In the genomic region with DNA sequence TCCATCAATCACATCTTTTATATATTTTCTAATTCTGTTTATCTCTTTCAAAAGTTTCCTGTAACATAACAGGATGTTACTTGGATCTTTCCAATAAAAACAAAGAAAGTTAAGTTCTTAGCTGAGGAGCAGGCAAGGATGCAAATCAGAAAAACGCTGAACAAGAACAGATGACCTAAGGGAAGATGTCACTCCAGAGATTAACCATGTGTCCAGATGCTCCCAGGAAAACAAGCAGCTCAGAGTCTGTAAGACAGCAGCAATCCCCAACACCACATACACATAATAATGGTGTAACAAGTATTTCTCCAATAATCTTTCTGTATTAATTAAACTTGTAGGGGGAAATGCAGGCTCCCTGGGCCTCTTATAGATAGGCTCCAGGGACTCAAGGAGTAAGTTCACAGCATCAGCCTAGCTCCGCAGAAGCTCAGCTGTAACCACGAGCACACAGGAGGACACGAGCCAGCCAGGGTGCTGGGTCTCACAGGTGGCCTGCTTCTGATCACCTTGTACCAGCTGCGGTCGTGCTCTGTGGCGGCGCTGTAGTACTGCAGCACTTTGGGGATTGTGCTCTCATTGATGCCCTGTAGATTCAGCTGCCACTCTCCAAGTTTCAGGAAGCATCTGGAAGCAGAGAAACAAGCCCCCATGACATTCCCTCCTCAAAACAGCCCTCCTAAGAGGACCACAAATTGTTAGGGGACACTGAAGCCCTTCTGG, we compare ENCODE assay signal across 2 cellular contexts.
A peak's percentile ranks its signal among the peaks of the same experiment; 100 is the strongest.
TF ChIP-seq lines count a peak whose summit lies in the region.

No MANE protein-coding gene starts in this region.

TF ChIP-seq in HepG2, 621 proteins besides CTCF, POLR2A, EP300 and RAD21:
- TF ChIP-seq, protein P1, sequence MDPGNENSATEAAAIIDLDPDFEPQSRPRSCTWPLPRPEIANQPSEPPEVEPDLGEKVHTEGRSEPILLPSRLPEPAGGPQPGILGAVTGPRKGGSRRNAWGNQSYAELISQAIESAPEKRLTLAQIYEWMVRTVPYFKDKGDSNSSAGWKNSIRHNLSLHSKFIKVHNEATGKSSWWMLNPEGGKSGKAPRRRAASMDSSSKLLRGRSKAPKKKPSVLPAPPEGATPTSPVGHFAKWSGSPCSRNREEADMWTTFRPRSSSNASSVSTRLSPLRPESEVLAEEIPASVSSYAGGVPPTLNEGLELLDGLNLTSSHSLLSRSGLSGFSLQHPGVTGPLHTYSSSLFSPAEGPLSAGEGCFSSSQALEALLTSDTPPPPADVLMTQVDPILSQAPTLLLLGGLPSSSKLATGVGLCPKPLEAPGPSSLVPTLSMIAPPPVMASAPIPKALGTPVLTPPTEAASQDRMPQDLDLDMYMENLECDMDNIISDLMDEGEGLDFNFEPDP (CRISPR knock-in tag; conservative IDR thresholded peaks at IDR 0.05): no peak
- TF ChIP-seq, protein P2, sequence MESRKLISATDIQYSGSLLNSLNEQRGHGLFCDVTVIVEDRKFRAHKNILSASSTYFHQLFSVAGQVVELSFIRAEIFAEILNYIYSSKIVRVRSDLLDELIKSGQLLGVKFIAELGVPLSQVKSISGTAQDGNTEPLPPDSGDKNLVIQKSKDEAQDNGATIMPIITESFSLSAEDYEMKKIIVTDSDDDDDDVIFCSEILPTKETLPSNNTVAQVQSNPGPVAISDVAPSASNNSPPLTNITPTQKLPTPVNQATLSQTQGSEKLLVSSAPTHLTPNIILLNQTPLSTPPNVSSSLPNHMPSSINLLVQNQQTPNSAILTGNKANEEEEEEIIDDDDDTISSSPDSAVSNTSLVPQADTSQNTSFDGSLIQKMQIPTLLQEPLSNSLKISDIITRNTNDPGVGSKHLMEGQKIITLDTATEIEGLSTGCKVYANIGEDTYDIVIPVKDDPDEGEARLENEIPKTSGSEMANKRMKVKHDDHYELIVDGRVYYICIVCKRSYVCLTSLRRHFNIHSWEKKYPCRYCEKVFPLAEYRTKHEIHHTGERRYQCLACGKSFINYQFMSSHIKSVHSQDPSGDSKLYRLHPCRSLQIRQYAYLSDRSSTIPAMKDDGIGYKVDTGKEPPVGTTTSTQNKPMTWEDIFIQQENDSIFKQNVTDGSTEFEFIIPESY (CRISPR knock-in tag; IDR thresholded peaks at IDR 0.05): peak; percentile 38; the same call in 1 of the 2 replicates

TF ChIP-seq in SK-N-SH, 30 proteins besides CTCF, POLR2A, EP300 and RAD21:
- peak; percentile 63; the same call in 1 of the 2 replicates for TF ChIP-seq MXI1 (IDR thresholded peaks at IDR 0.05; ENCODE audit: low read depth, low read length)
- TF ChIP-seq RXRA (IDR thresholded peaks at IDR 0.05; ENCODE audit: borderline replicate concordance, low read depth): no peak
- TF ChIP-seq FOXJ3 (CRISPR knock-in tag; IDR thresholded peaks at IDR 0.05): no peak
- TF ChIP-seq CHD2 (IDR thresholded peaks at IDR 0.05; ENCODE audit: low read length, partially characterized antibody): no peak
- TF ChIP-seq, protein P3, sequence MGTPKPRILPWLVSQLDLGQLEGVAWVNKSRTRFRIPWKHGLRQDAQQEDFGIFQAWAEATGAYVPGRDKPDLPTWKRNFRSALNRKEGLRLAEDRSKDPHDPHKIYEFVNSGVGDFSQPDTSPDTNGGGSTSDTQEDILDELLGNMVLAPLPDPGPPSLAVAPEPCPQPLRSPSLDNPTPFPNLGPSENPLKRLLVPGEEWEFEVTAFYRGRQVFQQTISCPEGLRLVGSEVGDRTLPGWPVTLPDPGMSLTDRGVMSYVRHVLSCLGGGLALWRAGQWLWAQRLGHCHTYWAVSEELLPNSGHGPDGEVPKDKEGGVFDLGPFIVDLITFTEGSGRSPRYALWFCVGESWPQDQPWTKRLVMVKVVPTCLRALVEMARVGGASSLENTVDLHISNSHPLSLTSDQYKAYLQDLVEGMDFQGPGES (IDR thresholded peaks at IDR 0.05; ENCODE audit: low read depth, low read length): no peak
